30 cellular contexts compared by ENCODE assay signal in genomic region chr1:209777587-209777986, GRCh38. TPM values are rescaled to one million over a fixed set of nuclear protein-coding genes. Genes with fewer than 3 reads are reported as not detected.
A peak's percentile ranks its signal among the peaks of the same experiment; 100 is the strongest.
DNase-seq lines count a peak whose midpoint lies in the region; ATAC-seq and TF ChIP-seq lines count a peak whose summit lies in the region.
"Had no signal": no experiment of that assay in that cellular context is flagged by ENCODE, and none has a peak within 500 bp of the region (broad histone marks: within the 10 kb centered on the region; RNA-seq: fewer than 3 reads in every experiment).

No MANE protein-coding gene starts in this region.

- H3K4me2 ChIP-seq in SK-N-SH = no peak overlapping the region
- no peak overlapping the region for H3K4me2 ChIP-seq in smooth muscle cell
- H3K4me2 ChIP-seq: BLaER1 had no signal

- no peak overlapping the region for H3K4me3 ChIP-seq in CD8-positive, alpha-beta memory T cell (ENCODE audit: low read length)
- H3K4me3 ChIP-seq in naive thymus-derived CD4-positive, alpha-beta T cell (ENCODE audit: low read length) = no peak overlapping the region
- no peak overlapping the region for H3K4me3 ChIP-seq in SK-N-SH (ENCODE audit: low read depth in 2 of 2, low read length in 1 of 2)
- H3K4me3 ChIP-seq in smooth muscle cell = no peak overlapping the region
- H3K4me3 ChIP-seq: BLaER1, colonic mucosa, esophagus squamous epithelium, HAP-1, left lung, pancreas, right atrium auricular region, thoracic aorta had no signal

- no peaks in the 10 kb centered on the region for H3K27me3 ChIP-seq in CD8-positive, alpha-beta memory T cell (ENCODE audit: insufficient read depth, low read length, poor library complexity, severe bottlenecking)
- H3K27me3 ChIP-seq in naive thymus-derived CD4-positive, alpha-beta T cell (ENCODE audit: control insufficient read depth in 2 of 2, insufficient read depth in 2 of 2, low read length in 2 of 2) = no peaks in the 10 kb centered on the region
- H3K27me3 ChIP-seq in SK-N-SH (ENCODE audit: insufficient read depth) (no peaks in the 10 kb centered on the region), smooth muscle cell (ENCODE audit: low read depth) (no peaks in the 10 kb centered on the region)
- H3K27me3 ChIP-seq: BLaER1, colonic mucosa, esophagus squamous epithelium, left lung, pancreas, right atrium auricular region had no signal

- H3K9me3 Mint-ChIP-seq in activated CD8-positive, alpha-beta memory T cell treated with anti-CD3 and anti-CD28 coated beads, Interleukin-2, amount 10 ng/mL, durations not matched to agents 7 days and 5 days (ENCODE audit: low read depth) = no peaks in the 10 kb centered on the region
- no peaks in the 10 kb centered on the region for H3K9me3 Mint-ChIP-seq in CD8-positive, alpha-beta memory T cell
- no peaks in the 10 kb centered on the region for H3K9me3 Mint-ChIP-seq in activated T-helper 17 cell treated with anti-CD3 and anti-CD28 coated beads, Interleukin-2, amount 50 U/mL, for 72 hours
- no peaks in the 10 kb centered on the region for H3K9me3 Mint-ChIP-seq in naive thymus-derived CD4-positive, alpha-beta T cell
- H3K9me3 Mint-ChIP-seq: endodermal cell, nephron progenitor cell, WTC11 had no signal

- no peak for TF ChIP-seq RAD21 in SK-N-SH (IDR thresholded peaks at IDR 0.05; ENCODE audit: low read length)

- no peaks in the 10 kb centered on the region for H3K9me2 ChIP-seq in SK-N-SH

- no peaks in the 10 kb centered on the region for H3K9me3 ChIP-seq in CD8-positive, alpha-beta memory T cell (ENCODE audit: low read length)
- H3K9me3 ChIP-seq in naive thymus-derived CD4-positive, alpha-beta T cell (ENCODE audit: control insufficient read depth in 2 of 3, low read length in 3 of 3) = no peaks in the 10 kb centered on the region
- H3K9me3 ChIP-seq in SK-N-SH = no peaks in the 10 kb centered on the region
- no peaks in the 10 kb centered on the region for H3K9me3 ChIP-seq in smooth muscle cell (replicated peaks; ENCODE audit: low read depth)
- H3K9me3 ChIP-seq: BLaER1, colonic mucosa, esophagus squamous epithelium, HAP-1, left lung, pancreas, right atrium auricular region, thoracic aorta had no signal

- intact Hi-C loops in naive thymus-derived CD4-positive, alpha-beta T cell (cut with micrococcal nuclease) = no loop called here

- H3K9ac ChIP-seq in SK-N-SH = no peak overlapping the region
- no peak overlapping the region for H3K9ac ChIP-seq in smooth muscle cell (ENCODE audit: low read depth)
- H3K9ac ChIP-seq: BLaER1 had no signal

- CTCF ChIA-PET in activated CD8-positive, alpha-beta memory T cell treated with anti-CD3 and anti-CD28 coated beads, Interleukin-2, amount 10 ng/mL, durations not matched to agents 7 days and 5 days (lab: Charles Lee) = no interaction called here
- CTCF ChIA-PET in CD8-positive, alpha-beta memory T cell (lab: Charles Lee) = interaction anchor here (1.2 kb wide), 1 partner anchor 11 kb away, joined by 3 read pairs; no protein-coding TSS in a partner anchor
- CTCF ChIA-PET in naive thymus-derived CD4-positive, alpha-beta T cell (lab: Charles Lee) = interaction anchor here (0.6 kb wide), 1 partner anchor 72 kb away, joined by 3 read pairs; no protein-coding TSS in a partner anchor
- CTCF ChIA-PET in SK-N-SH (lab: Yijun Ruan, JAX) = interaction anchor here (2.7 kb wide), 1 partner anchor 46 kb away, joined by 11 read pairs; no protein-coding TSS in a partner anchor

- ATAC-seq in activated CD8-positive, alpha-beta memory T cell treated with anti-CD3 and anti-CD28 coated beads, Interleukin-2, amount 10 ng/mL, durations not matched to agents 7 days and 5 days = no peak
- ATAC-seq in activated T-helper 17 cell treated with anti-CD3 and anti-CD28 coated beads, Interleukin-2, amount 50 U/mL, for 72 hours (replicated peaks) = no peak
- no peak for ATAC-seq in naive thymus-derived CD4-positive, alpha-beta T cell
- no peak for ATAC-seq in HG03175 (IDR thresholded peaks at IDR 0.05; ENCODE audit: unreplicated experiment)
- ATAC-seq: left lung, pancreas, WTC11 had no signal

- peak overlapping the region; percentile 20 for H3K27ac Mint-ChIP-seq in activated CD8-positive, alpha-beta memory T cell treated with anti-CD3 and anti-CD28 coated beads, Interleukin-2, amount 10 ng/mL, durations not matched to agents 7 days and 5 days
- peak overlapping the region in 7 of 8 donors; percentile 7 to 61 (median 40) for H3K27ac Mint-ChIP-seq in CD8-positive, alpha-beta memory T cell
- H3K27ac Mint-ChIP-seq in activated T-helper 17 cell treated with anti-CD3 and anti-CD28 coated beads, Interleukin-2, amount 50 U/mL, for 72 hours = peak overlapping the region; percentile 78
- H3K27ac Mint-ChIP-seq in naive thymus-derived CD4-positive, alpha-beta T cell = peak overlapping the region in 7 of 9 donors; percentile 16 to 71 (median 58)
- H3K27ac Mint-ChIP-seq: endodermal cell, nephron progenitor cell, WTC11 had no signal

- H3K79me2 ChIP-seq in SK-N-SH (ENCODE audit: insufficient read depth) (peaks cover 6% of the 10 kb centered on the region; the same call in 1 of the 2 replicates), smooth muscle cell (ENCODE audit: low read depth) (no peaks in the 10 kb centered on the region)

- H3K4me1 ChIP-seq in CD8-positive, alpha-beta memory T cell (ENCODE audit: insufficient read depth, low read length) = peaks cover 31% of the 10 kb centered on the region
- peaks cover 19 to 31% of the 10 kb centered on the region in 2 donors for H3K4me1 ChIP-seq in naive thymus-derived CD4-positive, alpha-beta T cell (ENCODE audit: control insufficient read depth in 2 of 2, insufficient read depth in 2 of 2, low read length in 2 of 2)
- H3K4me1 ChIP-seq in SK-N-SH (ENCODE audit: control insufficient read depth in 1 of 2, insufficient read depth in 2 of 2, low read depth in 1 of 2, low read length in 1 of 2) (peaks cover 0 to 5% of the 10 kb centered on the region in 2 experiments; a peak in 2 of 4 replicates), smooth muscle cell (ENCODE audit: low read depth) (no peaks in the 10 kb centered on the region)
- H3K4me1 ChIP-seq: colonic mucosa, esophagus squamous epithelium, HAP-1, left lung, pancreas, right atrium auricular region had no signal

- no peak overlapping the region for H3K4me3 Mint-ChIP-seq in activated CD8-positive, alpha-beta memory T cell treated with anti-CD3 and anti-CD28 coated beads, Interleukin-2, amount 10 ng/mL, durations not matched to agents 7 days and 5 days
- H3K4me3 Mint-ChIP-seq in CD8-positive, alpha-beta memory T cell = no peak overlapping the region
- H3K4me3 Mint-ChIP-seq in activated T-helper 17 cell treated with anti-CD3 and anti-CD28 coated beads, Interleukin-2, amount 50 U/mL, for 72 hours = no peak overlapping the region
- no peak overlapping the region for H3K4me3 Mint-ChIP-seq in naive thymus-derived CD4-positive, alpha-beta T cell
- H3K4me3 Mint-ChIP-seq: endodermal cell, nephron progenitor cell, WTC11 had no signal

- TF ChIP-seq EP300 in SK-N-SH (IDR thresholded peaks at IDR 0.05; ENCODE audit: borderline replicate concordance in 1 of 2, low read depth in 1 of 2, low read length in 1 of 2) = no peak

- peaks cover 68% of the 10 kb centered on the region for H3K36me3 ChIP-seq in CD8-positive, alpha-beta memory T cell (ENCODE audit: insufficient read depth, low read length)
- peaks cover 34 to 92% (median 61%) of the 10 kb centered on the region in 3 experiments for H3K36me3 ChIP-seq in naive thymus-derived CD4-positive, alpha-beta T cell (ENCODE audit: control insufficient read depth in 2 of 3, insufficient read depth in 3 of 3, low read length in 3 of 3)
- H3K36me3 ChIP-seq in SK-N-SH (replicated peaks in 1 of 2; ENCODE audit: control insufficient read depth in 1 of 2, insufficient read depth in 2 of 2, low read length in 1 of 2) (peaks cover 12 to 14% of the 10 kb centered on the region in 2 experiments), smooth muscle cell (ENCODE audit: low read depth) (no peaks in the 10 kb centered on the region)
- H3K36me3 ChIP-seq: colonic mucosa, HAP-1, pancreas, right atrium auricular region, thoracic aorta had no signal

- whole genome bisulfite sequencing in SK-N-SH (ENCODE audit: low lambda C conversion rate) = 75% methylated on average over 2 of the region's 2 CpGs
- 95% methylated on average over 2 of the region's 2 CpGs for WGBS in smooth muscle cell (ENCODE audit: low lambda C conversion rate)

- TF ChIP-seq CTCF in SK-N-SH (IDR thresholded peaks at IDR 0.05) = no peak
- no peak for TF ChIP-seq CTCF in smooth muscle cell (IDR thresholded peaks at IDR 0.05; ENCODE audit: borderline replicate concordance, insufficient read depth, poor library complexity, severe bottlenecking)

- H3K27me3 Mint-ChIP-seq in activated CD8-positive, alpha-beta memory T cell treated with anti-CD3 and anti-CD28 coated beads, Interleukin-2, amount 10 ng/mL, durations not matched to agents 7 days and 5 days = no peaks in the 10 kb centered on the region
- H3K27me3 Mint-ChIP-seq in CD8-positive, alpha-beta memory T cell = no peaks in the 10 kb centered on the region
- no peaks in the 10 kb centered on the region for H3K27me3 Mint-ChIP-seq in activated T-helper 17 cell treated with anti-CD3 and anti-CD28 coated beads, Interleukin-2, amount 50 U/mL, for 72 hours
- no peaks in the 10 kb centered on the region for H3K27me3 Mint-ChIP-seq in naive thymus-derived CD4-positive, alpha-beta T cell

- POLR2A ChIA-PET in CD8-positive, alpha-beta memory T cell (lab: Charles Lee) = no interaction called here
- POLR2A ChIA-PET in naive thymus-derived CD4-positive, alpha-beta T cell (lab: Charles Lee) = interaction anchor here (25.1 to 37.2 kb wide), 2 partner anchors 1 to 18 kb away, joined by 1558 read pairs; partner anchors contain the start of genes C1orf74 and TRAF3IP3
- POLR2A ChIA-PET in SK-N-SH (lab: Yijun Ruan, JAX) = no interaction called here

- H3F3A ChIP-seq in SK-N-SH (replicated peaks; ENCODE audit: insufficient read depth) (peaks cover 9% of the 10 kb centered on the region), smooth muscle cell (ENCODE audit: low read depth) (no peaks in the 10 kb centered on the region)

- H4K20me1 ChIP-seq in SK-N-SH (ENCODE audit: insufficient read depth) = no peaks in the 10 kb centered on the region
- no peaks in the 10 kb centered on the region for H4K20me1 ChIP-seq in smooth muscle cell (ENCODE audit: low read depth)
- H4K20me1 ChIP-seq: BLaER1 had no signal

- no peak overlapping the region for H3K27ac ChIP-seq in CD8-positive, alpha-beta memory T cell (ENCODE audit: low read depth, low read length)
- H3K27ac ChIP-seq in naive thymus-derived CD4-positive, alpha-beta T cell (ENCODE audit: low read depth, low read length) = peak overlapping the region; percentile 18
- H3K27ac ChIP-seq in SK-N-SH (ENCODE audit: low read depth in 2 of 2, low read length in 1 of 2) (no peak overlapping the region), smooth muscle cell (ENCODE audit: low read depth) (no peak overlapping the region)
- H3K27ac ChIP-seq: BLaER1, colonic mucosa, esophagus squamous epithelium, left lung, pancreas, right atrium auricular region, thoracic aorta had no signal

- H3K36me3 Mint-ChIP-seq in activated CD8-positive, alpha-beta memory T cell treated with anti-CD3 and anti-CD28 coated beads, Interleukin-2, amount 10 ng/mL, durations not matched to agents 7 days and 5 days = peaks cover 71% of the 10 kb centered on the region
- peaks cover 0 to 54% (median 35%) of the 10 kb centered on the region in 3 donors for H3K36me3 Mint-ChIP-seq in CD8-positive, alpha-beta memory T cell
- no peaks in the 10 kb centered on the region for H3K36me3 Mint-ChIP-seq in activated T-helper 17 cell treated with anti-CD3 and anti-CD28 coated beads, Interleukin-2, amount 50 U/mL, for 72 hours (ENCODE audit: low read depth)
- peaks cover 23 to 76% (median 56%) of the 10 kb centered on the region in 5 donors for H3K36me3 Mint-ChIP-seq in naive thymus-derived CD4-positive, alpha-beta T cell
- H3K36me3 Mint-ChIP-seq: WTC11 had no signal

- no peak for DNase-seq in activated CD8-positive, alpha-beta memory T cell treated with anti-CD3 and anti-CD28 coated beads, Interleukin-2, amount 10 ng/mL, durations not matched to agents 7 days and 5 days
- no peak for DNase-seq in activated CD8-positive, alpha-beta memory T cell treated with anti-CD3 and anti-CD28 coated beads, Interleukin-2, amount 50 U/mL, for 48 hours
- DNase-seq in CD8-positive, alpha-beta memory T cell = no peak
- no peak for DNase-seq in naive thymus-derived CD4-positive, alpha-beta T cell
- DNase-seq in SK-N-SH (no peak), smooth muscle cell (lab: John Stamatoyannopoulos, UW; ENCODE audit: unreplicated experiment) (no peak)
- DNase-seq: amniotic stem cell; colonic mucosa; endodermal cell; esophagus squamous epithelium; hippocampal formation; Kasumi-1; left lung; NCI-H1694 treated with DMSO at 0.1 percent for 48 hours; NCI-H526 treated with DMSO at 0.1 percent for 48 hours; nephron progenitor cell; pancreas; stimulated activated CD4-positive, alpha-beta T cell treated with anti-CD3 and anti-CD28 coated beads, Interleukin-4, amount 100 ng/mL, for 1 hour; stimulated activated naive CD4-positive, alpha-beta T cell; T-helper 9 cell had no signal

- no peak overlapping the region for H2AFZ ChIP-seq in SK-N-SH (ENCODE audit: low read depth)
- H2AFZ ChIP-seq in smooth muscle cell (ENCODE audit: low read depth) = no peak overlapping the region

- peaks cover 39% of the 10 kb centered on the region for H3K4me1 Mint-ChIP-seq in activated CD8-positive, alpha-beta memory T cell treated with anti-CD3 and anti-CD28 coated beads, Interleukin-2, amount 10 ng/mL, durations not matched to agents 7 days and 5 days
- H3K4me1 Mint-ChIP-seq in CD8-positive, alpha-beta memory T cell = peaks cover 26 to 43% (median 39%) of the 10 kb centered on the region in 3 donors
- H3K4me1 Mint-ChIP-seq in activated T-helper 17 cell treated with anti-CD3 and anti-CD28 coated beads, Interleukin-2, amount 50 U/mL, for 72 hours = peaks cover 22% of the 10 kb centered on the region
- peaks cover 23 to 57% (median 30%) of the 10 kb centered on the region in 7 donors for H3K4me1 Mint-ChIP-seq in naive thymus-derived CD4-positive, alpha-beta T cell
- H3K4me1 Mint-ChIP-seq: endodermal cell, WTC11 had no signal

RNA-seq across cellular contexts. Expression of gene C1orf74, which starts 6.8 kb away (rescaled TPM):
- 1 to 10 TPM; 2.8 to 3.0 TPM for total RNA-seq in activated CD8-positive, alpha-beta memory T cell treated with anti-CD3 and anti-CD28 coated beads, Interleukin-2, amount 10 ng/mL, durations not matched to agents 7 days and 5 days
- total RNA-seq in CD8-positive, alpha-beta memory T cell = 1 to 10 TPM; 2.2 TPM
- 0.35 TPM for polyA plus RNA-seq in CD8-positive, alpha-beta memory T cell
- total RNA-seq in activated T-helper 17 cell treated with anti-CD3 and anti-CD28 coated beads, Interleukin-2, amount 50 U/mL, for 72 hours = 1 to 10 TPM; 2.5 to 3.8 TPM
- total RNA-seq in naive thymus-derived CD4-positive, alpha-beta T cell = 1 to 10 TPM in 3 of 5 experiments, under 1 TPM in 2; 0.51 to 1.5 (median 1.3) TPM
- polyA plus RNA-seq in naive thymus-derived CD4-positive, alpha-beta T cell = under 1 TPM; 0.31 to 0.45 TPM
- 1.5 and 2.1 TPM in 2 replicates for polyA plus RNA-seq in SK-N-SH (2012; rRNA removed)
- 1.7 and 1.9 TPM in 2 replicates for polyA plus RNA-seq in SK-N-SH (2012; cell fraction: cytosol; rRNA removed)
- 1.4 and 2.2 TPM in 2 replicates for polyA plus RNA-seq in SK-N-SH (2012; cell fraction: nucleus; rRNA removed)
- total RNA-seq in smooth muscle cell = 5.0 and 10.6 TPM in 2 replicates
- 1.0 and 3.8 TPM in 2 replicates for polyA plus RNA-seq in smooth muscle cell

RNA-seq across cellular contexts. Expression of gene TRAF3IP3, which starts 21.7 kb away (rescaled TPM):
- total RNA-seq in activated CD8-positive, alpha-beta memory T cell treated with anti-CD3 and anti-CD28 coated beads, Interleukin-2, amount 10 ng/mL, durations not matched to agents 7 days and 5 days = 100 to 1,000 TPM; 351 to 406 TPM
- 100 to 1,000 TPM; 193 to 209 TPM for total RNA-seq in CD8-positive, alpha-beta memory T cell
- polyA plus RNA-seq in CD8-positive, alpha-beta memory T cell = 414 TPM
- total RNA-seq in activated T-helper 17 cell treated with anti-CD3 and anti-CD28 coated beads, Interleukin-2, amount 50 U/mL, for 72 hours = 100 to 1,000 TPM; 175 to 184 TPM
- 100 to 1,000 TPM; 303 to 746 (median 450) TPM for total RNA-seq in naive thymus-derived CD4-positive, alpha-beta T cell
- polyA plus RNA-seq in naive thymus-derived CD4-positive, alpha-beta T cell = 100 to 1,000 TPM; 446 to 613 TPM
- polyA plus RNA-seq in SK-N-SH (2012; rRNA removed) (0.31 and 0.60 TPM in 2 replicates), smooth muscle cell (0.72 TPM in 1 of 2 replicates, not detected in the other)
- 0.27 and 0.39 TPM in 2 replicates for polyA plus RNA-seq in SK-N-SH (2012; cell fraction: cytosol; rRNA removed)
- polyA plus RNA-seq in SK-N-SH (2012; cell fraction: nucleus; rRNA removed) = 1.0 and 1.1 TPM in 2 replicates
- total RNA-seq in smooth muscle cell = 0.04 TPM in 1 of 2 replicates, not detected in the other
- total RNA-seq: bronchial epithelial cell, endodermal cell, RPMI7951 had no signal

RNA-seq across cellular contexts. Expression of gene IRF6, which starts 28.4 kb away (rescaled TPM):
- 1 to 10 TPM; 1.3 to 1.7 TPM for total RNA-seq in activated CD8-positive, alpha-beta memory T cell treated with anti-CD3 and anti-CD28 coated beads, Interleukin-2, amount 10 ng/mL, durations not matched to agents 7 days and 5 days
- total RNA-seq in CD8-positive, alpha-beta memory T cell = 1 to 10 TPM; 1.2 TPM
- 1.0 TPM for polyA plus RNA-seq in CD8-positive, alpha-beta memory T cell
- 1 to 10 TPM in 1 of 2 donors, under 1 TPM in 1; 0.35 to 1.7 TPM for total RNA-seq in activated T-helper 17 cell treated with anti-CD3 and anti-CD28 coated beads, Interleukin-2, amount 50 U/mL, for 72 hours
- total RNA-seq in naive thymus-derived CD4-positive, alpha-beta T cell = 1 to 10 TPM in 2 of 5 experiments, under 1 TPM in 2, not detected in 1; 0.30 to 2.3 (median 0.97) TPM
- 1 to 10 TPM in 1 of 2 donors, under 1 TPM in 1; 0.41 to 1.6 TPM for polyA plus RNA-seq in naive thymus-derived CD4-positive, alpha-beta T cell
- polyA plus RNA-seq in SK-N-SH (2012; rRNA removed) (0.94 and 1.6 TPM in 2 replicates), smooth muscle cell (18.1 and 57.4 TPM in 2 replicates)
- 0.77 and 1.0 TPM in 2 replicates for polyA plus RNA-seq in SK-N-SH (2012; cell fraction: cytosol; rRNA removed)
- polyA plus RNA-seq in SK-N-SH (2012; cell fraction: nucleus; rRNA removed) = 1.6 and 3.0 TPM in 2 replicates
- 52.3 and 59.6 TPM in 2 replicates for total RNA-seq in smooth muscle cell
- total RNA-seq: SK-MEL-5 had no signal

RNA-seq across cellular contexts. Expression of gene UTP25, which starts 50.2 kb away (rescaled TPM):
- total RNA-seq in activated CD8-positive, alpha-beta memory T cell treated with anti-CD3 and anti-CD28 coated beads, Interleukin-2, amount 10 ng/mL, durations not matched to agents 7 days and 5 days = 1 to 10 TPM; 4.7 to 9.7 TPM
- total RNA-seq in CD8-positive, alpha-beta memory T cell = 10 to 100 TPM; 14.9 to 15.2 TPM
- 4.9 TPM for polyA plus RNA-seq in CD8-positive, alpha-beta memory T cell
- total RNA-seq in activated T-helper 17 cell treated with anti-CD3 and anti-CD28 coated beads, Interleukin-2, amount 50 U/mL, for 72 hours = 10 to 100 TPM; 12.0 to 17.5 TPM
- total RNA-seq in naive thymus-derived CD4-positive, alpha-beta T cell = 10 to 100 TPM in 3 of 5 experiments, 1 to 10 TPM in 2; 6.0 to 16.3 (median 12.7) TPM
- 1 to 10 TPM; 3.2 to 8.0 TPM for polyA plus RNA-seq in naive thymus-derived CD4-positive, alpha-beta T cell
- polyA plus RNA-seq in SK-N-SH (2012; rRNA removed) = 6.3 and 9.3 TPM in 2 replicates
- polyA plus RNA-seq in SK-N-SH (2012; cell fraction: cytosol; rRNA removed) = 6.3 and 7.1 TPM in 2 replicates
- polyA plus RNA-seq in SK-N-SH (2012; cell fraction: nucleus; rRNA removed) = 8.9 and 16.0 TPM in 2 replicates
- 5.2 and 6.2 TPM in 2 replicates for total RNA-seq in smooth muscle cell
- 2.3 and 2.9 TPM in 2 replicates for polyA plus RNA-seq in smooth muscle cell

Comparison
In these comparisons a context has a peak if more than half of its experiments do, and no peak if none do; other contexts are left out.
1. H3K27ac Mint-ChIP-seq: peak in every context shown above with its lines; median percentile 78 in activated T-helper 17 cell treated with anti-CD3 and anti-CD28 coated beads, Interleukin-2, amount 50 U/mL, for 72 hours; 58 in naive thymus-derived CD4-positive, alpha-beta T cell; 40 in CD8-positive, alpha-beta memory T cell; 20 in activated CD8-positive, alpha-beta memory T cell treated with anti-CD3 and anti-CD28 coated beads, Interleukin-2, amount 10 ng/mL, durations not matched to agents 7 days and 5 days.
2. RNA of gene TRAF3IP3, which starts 21.7 kb away (total RNA-seq): 303 to 746 TPM in naive thymus-derived CD4-positive, alpha-beta T cell, 351 to 406 TPM in activated CD8-positive, alpha-beta memory T cell treated with anti-CD3 and anti-CD28 coated beads, Interleukin-2, amount 10 ng/mL, durations not matched to agents 7 days and 5 days, 193 to 209 TPM in CD8-positive, alpha-beta memory T cell and 175 to 184 TPM in activated T-helper 17 cell treated with anti-CD3 and anti-CD28 coated beads, Interleukin-2, amount 50 U/mL, for 72 hours; 0.04 TPM in smooth muscle cell; every median in the first group is over 100 times any median in the second.
3. RNA of gene IRF6, which starts 28.4 kb away (total RNA-seq): 52.3 to 59.6 TPM in smooth muscle cell; 1.3 to 1.7 TPM in activated CD8-positive, alpha-beta memory T cell treated with anti-CD3 and anti-CD28 coated beads, Interleukin-2, amount 10 ng/mL, durations not matched to agents 7 days and 5 days, 0.35 to 1.7 TPM in activated T-helper 17 cell treated with anti-CD3 and anti-CD28 coated beads, Interleukin-2, amount 50 U/mL, for 72 hours, 1.2 TPM in CD8-positive, alpha-beta memory T cell and 0.30 to 2.3 TPM in naive thymus-derived CD4-positive, alpha-beta T cell; every median in the first group is over 10 times any median in the second.